Comparison of ENCODE assay signal across 9 cellular contexts in the genomic region with DNA sequence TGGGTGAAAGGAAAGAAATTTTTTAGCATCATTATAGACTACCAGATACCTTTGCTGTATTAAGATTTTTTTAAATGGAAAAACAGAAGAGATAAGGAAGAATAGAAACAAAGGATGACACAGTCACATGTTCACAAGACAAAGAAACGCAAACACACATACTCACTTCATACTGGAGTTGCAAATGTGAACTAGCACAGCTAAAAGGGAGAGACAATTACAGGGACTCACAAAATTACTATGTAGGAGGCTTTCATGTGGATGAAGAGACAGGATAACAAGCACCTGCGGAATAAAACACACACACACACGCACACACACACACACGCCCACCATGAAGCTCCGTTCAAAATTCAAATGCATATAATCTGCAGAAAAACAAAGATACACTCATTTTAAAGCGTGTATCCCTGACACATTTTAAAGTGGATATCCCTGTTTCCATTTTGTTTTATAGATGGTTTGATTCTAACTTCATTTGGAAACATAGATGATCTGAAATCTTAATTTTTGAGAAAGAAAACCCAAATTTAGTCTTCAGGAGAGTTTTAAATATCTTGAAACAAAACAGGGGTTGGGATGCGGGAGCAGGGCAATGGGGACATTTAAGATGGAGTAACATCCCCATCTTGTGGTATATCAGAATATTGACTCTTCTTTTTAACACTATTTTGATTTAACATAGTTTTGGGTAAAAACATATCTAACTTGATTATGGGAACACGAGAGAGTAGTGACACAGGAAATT. TPM values are rescaled to one million over a fixed set of nuclear protein-coding genes. Genes with fewer than 3 reads are reported as not detected.
DNase-seq lines count a peak whose midpoint lies in the region; ATAC-seq, FAIRE-seq and TF ChIP-seq lines count a peak whose summit lies in the region.
"Had no signal": no experiment of that assay in that cellular context is flagged by ENCODE, and none has a peak within 500 bp of the region (broad histone marks: within the 10 kb centered on the region; RNA-seq: fewer than 3 reads in every experiment).

No MANE protein-coding gene starts in this region.

- TF ChIP-seq CTCF in breast epithelium (IDR thresholded peaks at IDR 0.05) (peak; percentile 15 to 69 (median 60)), kidney (IDR thresholded peaks at IDR 0.05; ENCODE audit: borderline replicate concordance, extremely low read depth, insufficient read depth) (peak; percentile 43), tibial artery (IDR thresholded peaks at IDR 0.05) (peak; percentile 45 to 74)

- FAIRE-seq in kidney (lab: Jason Lieb, UNC), result peak; percentile 85

- H3K9me3 ChIP-seq in breast epithelium, result no peaks in the 10 kb centered on the region
- H3K9me3 ChIP-seq in kidney (ENCODE audit: control insufficient read depth in 1 of 2, low read length in 2 of 2), result no peaks in the 10 kb centered on the region
- H3K9me3 ChIP-seq in tibial artery, result no peaks in the 10 kb centered on the region

- intact Hi-C loops in breast epithelium (cut with DNase I; ENCODE audit: low total_unique reads), result no loop called here
- intact Hi-C loops in kidney (cut with DNase I), result no loop called here
- intact Hi-C loops in tibial artery (cut with DNase I; ENCODE audit: low total_unique reads), result loop anchor here (10.0 kb wide), 1 partner anchor 592 kb away; no protein-coding TSS in a partner anchor

- H3K27ac ChIP-seq in breast epithelium (no peak overlapping the region), kidney (ENCODE audit: low read depth in 2 of 2, low read length in 2 of 2) (no peak overlapping the region), tibial artery (no peak overlapping the region)
- H3K27ac ChIP-seq: BLaER1 treated with 17β-estradiol and CSF1 and Interleukin-3, amounts not matched to agents 10 nM and 100 nM had no signal

- TF ChIP-seq POLR2A in breast epithelium (IDR thresholded peaks at IDR 0.05), result no peak

- H3K4me1 ChIP-seq in breast epithelium, result no peaks in the 10 kb centered on the region
- H3K4me1 ChIP-seq in kidney (ENCODE audit: control insufficient read depth in 1 of 2, insufficient read depth in 1 of 2, low read depth in 1 of 2, low read length in 2 of 2), result no peaks in the 10 kb centered on the region
- H3K4me1 ChIP-seq in tibial artery, result no peaks in the 10 kb centered on the region
- H3K4me1 ChIP-seq: BLaER1 treated with 17β-estradiol and CSF1 and Interleukin-3, amounts not matched to agents 10 nM and 100 nM had no signal

- peaks cover 0 to 5% of the 10 kb centered on the region in 2 donors for H3K27me3 ChIP-seq in breast epithelium
- H3K27me3 ChIP-seq in tibial artery, result peaks cover 0 to 11% of the 10 kb centered on the region in 2 donors
- H3K27me3 ChIP-seq: BLaER1 treated with 17β-estradiol and CSF1 and Interleukin-3, amounts not matched to agents 10 nM and 100 nM had no signal

- H3K36me3 ChIP-seq in breast epithelium (no peaks in the 10 kb centered on the region), kidney (ENCODE audit: control insufficient read depth in 1 of 2, insufficient read depth in 2 of 2, low read length in 2 of 2) (no peaks in the 10 kb centered on the region), tibial artery (no peaks in the 10 kb centered on the region)
- H3K36me3 ChIP-seq: BLaER1 treated with 17β-estradiol and CSF1 and Interleukin-3, amounts not matched to agents 10 nM and 100 nM had no signal

- H3K9ac ChIP-seq in kidney (ENCODE audit: low read length in 2 of 2), result no peak overlapping the region
- H3K9ac ChIP-seq: BLaER1 treated with 17β-estradiol and CSF1 and Interleukin-3, amounts not matched to agents 10 nM and 100 nM had no signal

- H3K4me3 ChIP-seq in breast epithelium (no peak overlapping the region), kidney (ENCODE audit: low read length in 2 of 2) (peak overlapping the region in 1 of 2 donors; percentile 50), tibial artery (no peak overlapping the region)
- H3K4me3 ChIP-seq: BLaER1 treated with 17β-estradiol and CSF1 and Interleukin-3, amounts not matched to agents 10 nM and 100 nM had no signal

- DNase-seq in DMS79 treated with DMSO at 0.1 percent for 48 hours (lab: John Stamatoyannopoulos, UW) (peak; percentile 60), DMS79 (lab: John Stamatoyannopoulos, UW) (no peak), NCI-H345 (lab: John Stamatoyannopoulos, UW) (peak; percentile 42), breast epithelium (ENCODE audit: low spot score in 2 of 2) (no peak), kidney (no peak), tibial artery (no peak), HuH-7.5 (ENCODE audit: low spot score) (no peak)

- ATAC-seq in HG02610 (IDR thresholded peaks at IDR 0.05; ENCODE audit: unreplicated experiment), result peak; percentile 65

RNA-seq across cellular contexts. Expression of a gene that starts 36.7 kb away (rescaled TPM):
- total RNA-seq in breast epithelium (10 to 100 TPM in 1 of 3 donors, 1 to 10 TPM in 2; 6.7 to 11.4 (median 9.2) TPM), kidney (12.5 TPM)
- 4.6 TPM for polyA plus RNA-seq in kidney (ENCODE audit: insufficient read depth, low read depth, low replicate concordance)

RNA-seq across cellular contexts. Expression of a gene that starts 36.8 kb away (rescaled TPM):
- 10 to 100 TPM; 27.2 to 30.7 (median 29.5) TPM for total RNA-seq in breast epithelium
- total RNA-seq in kidney, result 25.8 TPM
- 13.0 TPM for polyA plus RNA-seq in kidney (ENCODE audit: insufficient read depth, low read depth, low replicate concordance)

Comparison
In these comparisons a context has a peak if more than half of its experiments do, and no peak if none do; other contexts are left out.
1. DNase-seq: peak in DMS79 treated with DMSO at 0.1 percent for 48 hours (single experiment) and NCI-H345 (single experiment); none in DMS79 (single experiment), breast epithelium (0 of 2), kidney (single experiment), tibial artery (0 of 2) and HuH-7.5 (single experiment).
2. Peak in every context shown above with its lines, with median percentiles within 50 percentile points of each other: CTCF ChIP-seq.